In genomic region chr9:77019810-77020437, GRCh38 we compare ENCODE assay signal across 13 cellular contexts. TPM values are rescaled to one million over a fixed set of nuclear protein-coding genes. Genes with fewer than 3 reads are reported as not detected.
A peak's percentile ranks its signal among the peaks of the same experiment; 100 is the strongest.
DNase-seq lines count a peak whose midpoint lies in the region; ATAC-seq, FAIRE-seq and TF ChIP-seq lines count a peak whose summit lies in the region.
"Had no signal": no experiment of that assay in that cellular context is flagged by ENCODE, and none has a peak within 500 bp of the region (broad histone marks: within the 10 kb centered on the region; RNA-seq: fewer than 3 reads in every experiment).

No MANE protein-coding gene starts in this region.

- ATAC-seq in HG02981 (IDR thresholded peaks at IDR 0.05; ENCODE audit: unreplicated experiment), result no peak

- no peak for TF ChIP-seq CTCF in chondrocyte (IDR thresholded peaks at IDR 0.05)

- peak overlapping the region; percentile 28 for H2AFZ ChIP-seq in neuron (ENCODE audit: low read depth, low read length)

- H3K4me3 Mint-ChIP-seq in chondrocyte (ENCODE audit: unreplicated experiment), result peak overlapping the region; percentile 35

- H3K4me3 ChIP-seq in HUES6 (ENCODE audit: low read depth, low read length) (peak overlapping the region; percentile 70), neuron (ENCODE audit: low read length) (no peak overlapping the region)
- no peak overlapping the region for H3K4me3 ChIP-seq in effector memory CD4-positive, alpha-beta T cell (ENCODE audit: insufficient read depth, low read depth, low read length, poor library complexity, severe bottlenecking)

- no peak overlapping the region for H3K27ac Mint-ChIP-seq in chondrocyte (ENCODE audit: unreplicated experiment)

- peak overlapping the region; percentile 87 for H3K9ac ChIP-seq in HUES6 (ENCODE audit: low read length)
- H3K9ac ChIP-seq: KMS-11 had no signal

- H3K4me1 Mint-ChIP-seq in chondrocyte (ENCODE audit: low read depth), result peaks cover 28% of the 10 kb centered on the region

- H3K27me3 ChIP-seq in HUES6 (ENCODE audit: control insufficient read depth, insufficient read depth, low read length) (peaks cover 99% of the 10 kb centered on the region), neuron (ENCODE audit: insufficient read depth, low read length) (peaks cover 96% of the 10 kb centered on the region)
- H3K27me3 ChIP-seq in effector memory CD4-positive, alpha-beta T cell (replicated peaks; ENCODE audit: control insufficient read depth, insufficient read depth, low read length, poor library complexity, severe bottlenecking), result peaks cover 52% of the 10 kb centered on the region

- FAIRE-seq in urothelium cell line (lab: Jason Lieb, UNC), result no peak

- peaks cover 5% of the 10 kb centered on the region for H3K36me3 Mint-ChIP-seq in chondrocyte (ENCODE audit: low read depth)

- H3K27me3 Mint-ChIP-seq in chondrocyte (ENCODE audit: low read depth), result peaks cover 78% of the 10 kb centered on the region

- DNase-seq in D341Med (ENCODE audit: low spot score) (peak; percentile 58), chondrocyte (ENCODE audit: low spot score) (no peak), DMS153 (lab: John Stamatoyannopoulos, UW) (no peak), urothelium cell line (ENCODE audit: low spot score) (no peak)
- no peak for DNase-seq in effector memory CD4-positive, alpha-beta T cell
- DNase-seq: EL; stimulated activated CD4-positive, alpha-beta T cell treated with anti-CD3 and anti-CD28 coated beads, Interleukin-2, amount 100 ng/mL, for 48 hours had no signal

- H3K4me1 ChIP-seq in HUES6 (ENCODE audit: control insufficient read depth, insufficient read depth, low read length) (peaks cover 49% of the 10 kb centered on the region), neuron (ENCODE audit: insufficient read depth, low read length) (peaks cover 15% of the 10 kb centered on the region)
- peaks cover 18% of the 10 kb centered on the region for H3K4me1 ChIP-seq in effector memory CD4-positive, alpha-beta T cell (ENCODE audit: control insufficient read depth, insufficient read depth, low read length, poor library complexity, severe bottlenecking)

- H3K36me3 ChIP-seq in HUES6 (ENCODE audit: control insufficient read depth, insufficient read depth, low read length) (no peaks in the 10 kb centered on the region), neuron (ENCODE audit: insufficient read depth, low read length) (no peaks in the 10 kb centered on the region)
- no peaks in the 10 kb centered on the region for H3K36me3 ChIP-seq in effector memory CD4-positive, alpha-beta T cell (ENCODE audit: control insufficient read depth, insufficient read depth, low read length)
- H3K36me3 ChIP-seq: thyroid gland had no signal

- H3K9me3 ChIP-seq in HUES6 (ENCODE audit: control insufficient read depth, insufficient read depth, low read depth, low read length) (no peaks in the 10 kb centered on the region), neuron (ENCODE audit: low read length) (no peaks in the 10 kb centered on the region)
- H3K9me3 ChIP-seq in effector memory CD4-positive, alpha-beta T cell (ENCODE audit: control insufficient read depth, low read length), result no peaks in the 10 kb centered on the region
- H3K9me3 ChIP-seq: thyroid gland had no signal

- H3K27ac ChIP-seq in HUES6 (ENCODE audit: low read depth, low read length), result no peak overlapping the region; the same call in 1 of the 2 replicates
- H3K27ac ChIP-seq in effector memory CD4-positive, alpha-beta T cell (ENCODE audit: insufficient read depth, low read length, poor library complexity, severe bottlenecking), result no peak overlapping the region
- H3K27ac ChIP-seq: KMS-11, thyroid gland had no signal

- H3K9me3 Mint-ChIP-seq in chondrocyte (ENCODE audit: low read depth), result no peaks in the 10 kb centered on the region

RNA-seq across cellular contexts. Expression of gene FOXB2, which starts 0.5 kb away (rescaled TPM):
- not detected in 3 replicates for total RNA-seq in chondrocyte
- total RNA-seq: H4, thyroid gland had no signal
